Comparison of ENCODE assay signal across 22 cellular contexts in genomic region chr6:150566486-150566885, GRCh38. TPM values are rescaled to one million over a fixed set of nuclear protein-coding genes. Genes with fewer than 3 reads are reported as not detected.
"Had no signal": no experiment of that assay in that cellular context is flagged by ENCODE, and none has a peak within 500 bp of the region (broad histone marks: within the 10 kb centered on the region; RNA-seq: fewer than 3 reads in every experiment).

No MANE protein-coding gene starts in this region.

- H3K9me3 ChIP-seq: esophagus squamous epithelium, gastroesophageal sphincter, pancreas, right lobe of liver, suprapubic skin, transverse colon had no signal

- H3K36me3 Mint-ChIP-seq: memory B cell; stimulated activated effector memory CD8-positive, alpha-beta T cell treated with anti-CD3 and anti-CD28 coated beads, Interleukin-12 subunit alpha, Interleukin-12 subunit beta, amount 100 ng/mL, for 72 hours; WTC11 had no signal

- H3K27ac ChIP-seq: esophagus squamous epithelium, gastroesophageal sphincter, pancreas, suprapubic skin had no signal

- H3K4me1 ChIP-seq: esophagus squamous epithelium, gastroesophageal sphincter, pancreas, suprapubic skin had no signal

- ATAC-seq: gastroesophageal sphincter; pancreas; stimulated activated effector memory CD8-positive, alpha-beta T cell treated with anti-CD3 and anti-CD28 coated beads, Interleukin-12 subunit alpha, Interleukin-12 subunit beta, amount 100 ng/mL, for 72 hours; stimulated activated naive CD8-positive, alpha-beta T cell treated with anti-CD3 and anti-CD28 coated beads, Interleukin-15, amount 100 ng/mL, for 72 hours; WTC11 had no signal

- H3K36me3 ChIP-seq: esophagus squamous epithelium, gastroesophageal sphincter, pancreas, right lobe of liver, suprapubic skin, transverse colon had no signal

- H3K4me3 ChIP-seq: esophagus squamous epithelium, gastroesophageal sphincter, pancreas, right lobe of liver, suprapubic skin, transverse colon had no signal

- DNase-seq: activated naive CD4-positive, alpha-beta T cell treated with anti-CD3 and anti-CD28 coated beads for 36 hours; activated T-cell treated with anti-CD3 and anti-CD28 coated beads, Interleukin-2, amount 50 U/mL, for 24 hours; amygdala; caudate nucleus; effector memory CD4-positive, alpha-beta T cell; esophagus squamous epithelium; head of caudate nucleus; hypothalamus; nephron progenitor cell; pancreas; right lobe of liver; small intestine; stimulated activated CD4-positive, alpha-beta T cell treated with anti-CD3 and anti-CD28 coated beads, Interleukin-2, amount 100 ng/mL, for 24 hours; stimulated activated naive CD8-positive, alpha-beta T cell treated with anti-CD3 and anti-CD28 coated beads, Interleukin-15, amount 100 ng/mL, for 72 hours; T-helper 1 cell; transverse colon had no signal

- H3K4me1 Mint-ChIP-seq: memory B cell; stimulated activated effector memory CD8-positive, alpha-beta T cell treated with anti-CD3 and anti-CD28 coated beads, Interleukin-12 subunit alpha, Interleukin-12 subunit beta, amount 100 ng/mL, for 72 hours; stimulated activated naive CD8-positive, alpha-beta T cell treated with anti-CD3 and anti-CD28 coated beads, Interleukin-15, amount 100 ng/mL, for 72 hours; WTC11 had no signal

- H3K27ac Mint-ChIP-seq: activated naive CD4-positive, alpha-beta T cell treated with anti-CD3 and anti-CD28 coated beads for 36 hours; activated T-cell treated with anti-CD3 and anti-CD28 coated beads, Interleukin-2, amount 50 U/mL, for 24 hours; memory B cell; nephron progenitor cell; stimulated activated effector memory CD8-positive, alpha-beta T cell treated with anti-CD3 and anti-CD28 coated beads, Interleukin-12 subunit alpha, Interleukin-12 subunit beta, amount 100 ng/mL, for 72 hours; stimulated activated naive CD8-positive, alpha-beta T cell treated with anti-CD3 and anti-CD28 coated beads, Interleukin-15, amount 100 ng/mL, for 72 hours; WTC11 had no signal

- H3K27me3 ChIP-seq: esophagus squamous epithelium, pancreas, right lobe of liver, transverse colon had no signal

- H3K4me3 Mint-ChIP-seq: activated naive CD4-positive, alpha-beta T cell treated with anti-CD3 and anti-CD28 coated beads for 36 hours; activated T-cell treated with anti-CD3 and anti-CD28 coated beads, Interleukin-2, amount 50 U/mL, for 24 hours; memory B cell; nephron progenitor cell; stimulated activated effector memory CD8-positive, alpha-beta T cell treated with anti-CD3 and anti-CD28 coated beads, Interleukin-12 subunit alpha, Interleukin-12 subunit beta, amount 100 ng/mL, for 72 hours; stimulated activated naive CD8-positive, alpha-beta T cell treated with anti-CD3 and anti-CD28 coated beads, Interleukin-15, amount 100 ng/mL, for 72 hours; WTC11 had no signal

- H3K9me3 Mint-ChIP-seq: activated naive CD4-positive, alpha-beta T cell treated with anti-CD3 and anti-CD28 coated beads for 36 hours; memory B cell; stimulated activated effector memory CD8-positive, alpha-beta T cell treated with anti-CD3 and anti-CD28 coated beads, Interleukin-12 subunit alpha, Interleukin-12 subunit beta, amount 100 ng/mL, for 72 hours; stimulated activated naive CD8-positive, alpha-beta T cell treated with anti-CD3 and anti-CD28 coated beads, Interleukin-15, amount 100 ng/mL, for 72 hours had no signal

RNA-seq across cellular contexts. Expression of gene PLEKHG1, which starts 33.2 kb away (rescaled TPM):
- total RNA-seq: myocyte had no signal
